ENCODE assay signal across 23 cellular contexts in the genomic region with DNA sequence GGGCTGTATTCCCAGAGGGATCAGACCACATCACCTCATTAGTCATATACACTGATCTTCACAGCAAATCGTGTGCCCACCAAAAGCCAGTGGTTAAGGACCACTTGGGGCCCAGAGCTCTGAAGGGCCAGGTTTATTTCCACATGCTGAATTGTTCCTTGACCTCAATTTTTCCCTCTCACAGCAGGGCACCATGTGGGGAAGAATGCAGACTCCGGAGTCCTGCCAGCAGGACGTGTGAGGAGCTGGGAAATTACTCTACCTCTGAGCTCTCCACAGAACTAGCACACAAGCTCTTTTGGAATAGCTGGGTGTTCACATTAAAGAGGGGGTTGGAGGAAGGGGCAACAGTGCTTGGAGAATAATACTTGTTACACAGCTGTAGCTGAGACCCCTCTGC.
"Had no signal": no experiment of that assay in that cellular context is flagged by ENCODE, and none has a peak within 500 bp of the region (broad histone marks: within the 10 kb centered on the region; RNA-seq: fewer than 3 reads in every experiment).

No MANE protein-coding gene starts in this region.

- H3K27me3 ChIP-seq: gastrocnemius medialis, neutrophil, pancreas, right lobe of liver, suprapubic skin, transverse colon, upper lobe of right lung, vagina had no signal

- H3K4me3 ChIP-seq: gastrocnemius medialis, lung, mucosa of descending colon, pancreas, right lobe of liver, suprapubic skin, transverse colon, upper lobe of right lung, vagina had no signal

- H3K36me3 ChIP-seq: gastrocnemius medialis, neutrophil, pancreas, right lobe of liver, suprapubic skin, transverse colon, upper lobe of right lung, vagina had no signal

- H3K27ac ChIP-seq: gastrocnemius medialis, neutrophil, pancreas, right lobe of liver, suprapubic skin, transverse colon, upper lobe of right lung, vagina had no signal

- DNase-seq: cortex of kidney; effector memory CD8-positive, alpha-beta T cell; foreskin fibroblast; gastrocnemius medialis; head of caudate nucleus; kidney; mucosa of descending colon; naive B cell; pancreas; retina; right lobe of liver; small intestine; stimulated activated CD4-positive, alpha-beta T cell treated with anti-CD3 and anti-CD28 coated beads, Interleukin-15, amount 100 ng/mL, for 24 hours; stimulated activated CD4-positive, alpha-beta T cell treated with anti-CD3 and anti-CD28 coated beads, Interleukin-2, amount 100 ng/mL, for 48 hours; stimulated activated CD8-positive, alpha-beta memory T cell treated with anti-CD3 and anti-CD28 coated beads, Interleukin-4, amount 100 ng/mL, for 48 hours; stimulated activated naive CD4-positive, alpha-beta T cell; stimulated activated naive CD8-positive, alpha-beta T cell treated with anti-CD3 and anti-CD28 coated beads, Interleukin-15, amount 100 ng/mL, for 72 hours; transverse colon; upper lobe of right lung had no signal

- H3K4me1 ChIP-seq: gastrocnemius medialis, right lobe of liver, suprapubic skin, transverse colon, upper lobe of right lung, vagina had no signal

- FAIRE-seq: kidney, pancreas, small intestine had no signal
